In the genomic region with DNA sequence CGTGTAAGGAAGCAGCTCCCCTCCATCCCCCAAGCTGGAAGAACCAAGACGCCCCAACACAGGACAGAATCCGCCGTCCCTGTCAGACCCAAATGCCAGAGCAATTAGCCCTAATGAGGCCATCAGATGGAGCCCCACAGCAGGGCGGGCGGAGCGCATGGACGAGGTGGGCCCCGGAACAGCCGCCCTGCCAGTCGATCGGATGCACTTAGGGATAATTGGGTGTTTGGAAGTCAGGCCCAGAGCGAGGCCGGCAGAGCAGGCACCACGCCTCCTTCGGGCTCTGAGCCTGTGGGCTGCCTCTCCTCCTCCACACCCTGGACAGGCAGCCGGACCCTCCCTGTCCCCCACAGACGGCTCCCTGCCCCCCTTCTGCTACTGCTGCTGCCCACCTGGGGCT, we compare ENCODE assay signal across 27 cellular contexts. TPM values are rescaled to one million over a fixed set of nuclear protein-coding genes. Genes with fewer than 3 reads are reported as not detected.
"Had no signal": no experiment of that assay in that cellular context is flagged by ENCODE, and none has a peak within 500 bp of the region (broad histone marks: within the 10 kb centered on the region; RNA-seq: fewer than 3 reads in every experiment).

No MANE protein-coding gene starts in this region.

- H3K27ac ChIP-seq: epithelial cell of prostate, esophagus muscularis mucosa, gastrocnemius medialis, heart right ventricle, left ventricle myocardium inferior, lower lobe of right lung, neutrophil, right atrium auricular region, sigmoid colon, skin epidermis, testis, tibial nerve had no signal

- H3K27me3 ChIP-seq: neutrophil, right atrium auricular region, testis had no signal

- H3K36me3 ChIP-seq: esophagus muscularis mucosa, gastrocnemius medialis, heart right ventricle, left ventricle myocardium inferior, lower lobe of right lung, neutrophil, right atrium auricular region, sigmoid colon, tibial nerve had no signal

- H3K9me3 Mint-ChIP-seq: memory B cell; naive B cell; nephron; stimulated activated naive B cell treated with anti-CD40 and anti-IgM and Interleukin-4, amounts not matched to agents 10 μg/mL and 1 μg/mL and 100 μg/mL, for 72 hours; stimulated activated naive CD8-positive, alpha-beta T cell treated with anti-CD3 and anti-CD28 coated beads, Interleukin-15, amount 100 ng/mL, for 72 hours had no signal

- H3K4me1 Mint-ChIP-seq: memory B cell; stimulated activated naive B cell treated with anti-CD40 and anti-IgM and Interleukin-4, amounts not matched to agents 10 μg/mL and 1 μg/mL and 100 μg/mL, for 72 hours; stimulated activated naive CD8-positive, alpha-beta T cell treated with anti-CD3 and anti-CD28 coated beads, Interleukin-15, amount 100 ng/mL, for 72 hours had no signal

- DNase-seq: effector memory CD4-positive, alpha-beta T cell; gastrocnemius medialis; heart right ventricle; hypothalamus; islet precursor cell; left ventricle myocardium inferior; lower lobe of right lung; naive B cell; posterior cingulate gyrus; sigmoid colon; stimulated activated CD4-positive, alpha-beta T cell treated with anti-CD3 and anti-CD28 coated beads, Interleukin-2, amount 100 ng/mL, for 24 hours; stimulated activated CD4-positive, alpha-beta T cell treated with anti-CD3 and anti-CD28 coated beads, Interleukin-4, amount 100 ng/mL, for 4 hours; stimulated activated naive B cell treated with anti-CD40 and anti-IgM and Interleukin-4, amounts not matched to agents 10 μg/mL and 1 μg/mL and 100 μg/mL, for 72 hours; stimulated activated naive CD8-positive, alpha-beta T cell treated with anti-CD3 and anti-CD28 coated beads, Interleukin-15, amount 100 ng/mL, for 72 hours; testis had no signal

- H3K4me3 Mint-ChIP-seq: memory B cell; naive B cell; nephron; stimulated activated naive B cell treated with anti-CD40 and anti-IgM and Interleukin-4, amounts not matched to agents 10 μg/mL and 1 μg/mL and 100 μg/mL, for 72 hours; stimulated activated naive CD8-positive, alpha-beta T cell treated with anti-CD3 and anti-CD28 coated beads, Interleukin-15, amount 100 ng/mL, for 72 hours had no signal

- H3K36me3 Mint-ChIP-seq: memory B cell; naive B cell; stimulated activated naive B cell treated with anti-CD40 and anti-IgM and Interleukin-4, amounts not matched to agents 10 μg/mL and 1 μg/mL and 100 μg/mL, for 72 hours had no signal

- H3K27ac Mint-ChIP-seq: memory B cell; naive B cell; stimulated activated naive B cell treated with anti-CD40 and anti-IgM and Interleukin-4, amounts not matched to agents 10 μg/mL and 1 μg/mL and 100 μg/mL, for 72 hours; stimulated activated naive CD8-positive, alpha-beta T cell treated with anti-CD3 and anti-CD28 coated beads, Interleukin-15, amount 100 ng/mL, for 72 hours had no signal

- H3K4me1 ChIP-seq: esophagus muscularis mucosa, gastrocnemius medialis, heart right ventricle, lower lobe of right lung, right atrium auricular region, sigmoid colon, testis had no signal

- H3K4me3 ChIP-seq: esophagus muscularis mucosa, gastrocnemius medialis, heart right ventricle, left ventricle myocardium inferior, lower lobe of right lung, right atrium auricular region, sigmoid colon, skin epidermis, testis, tibial nerve had no signal

- ATAC-seq: gastrocnemius medialis; lower lobe of right lung; stimulated activated naive B cell treated with anti-CD40 and anti-IgM and Interleukin-4, amounts not matched to agents 10 μg/mL and 1 μg/mL and 100 μg/mL, for 72 hours; stimulated activated naive CD8-positive, alpha-beta T cell treated with anti-CD3 and anti-CD28 coated beads, Interleukin-15, amount 100 ng/mL, for 72 hours had no signal

- H3K27me3 Mint-ChIP-seq: memory B cell; stimulated activated naive CD8-positive, alpha-beta T cell treated with anti-CD3 and anti-CD28 coated beads, Interleukin-15, amount 100 ng/mL, for 72 hours had no signal

RNA-seq across cellular contexts. Expression of a gene that starts 5.5 kb away (rescaled TPM):
- total RNA-seq: fibroblast of villous mesenchyme, gastrocnemius medialis, heart right ventricle, left ventricle myocardium inferior, lower lobe of right lung, osteoblast, pulmonary artery endothelial cell, right atrium auricular region, sigmoid colon, subcutaneous adipose tissue had no signal

RNA-seq across cellular contexts. Expression of a gene that starts 16.1 kb away (rescaled TPM):
- total RNA-seq: esophagus muscularis mucosa, fibroblast of villous mesenchyme, gastrocnemius medialis, left ventricle myocardium inferior, lower lobe of right lung, osteoblast, pulmonary artery endothelial cell, right atrium auricular region, sigmoid colon, subcutaneous adipose tissue, testis had no signal
